In genomic region chr17:72358465-72358864, GRCh38 we compare ENCODE assay signal across 14 cellular contexts.
A peak's percentile ranks its signal among the peaks of the same experiment; 100 is the strongest.
DNase-seq lines count a peak whose midpoint lies in the region; ATAC-seq and TF ChIP-seq lines count a peak whose summit lies in the region.
"Had no signal": no experiment of that assay in that cellular context is flagged by ENCODE, and none has a peak within 500 bp of the region (broad histone marks: within the 10 kb centered on the region; RNA-seq: fewer than 3 reads in every experiment).

No MANE protein-coding gene starts in this region.

- H3K4me3 Mint-ChIP-seq in activated T-helper 17 cell treated with anti-CD3 and anti-CD28 coated beads, Interleukin-2, amount 50 U/mL, for 72 hours: no peak overlapping the region
- H3K4me3 Mint-ChIP-seq: activated naive CD8-positive, alpha-beta T cell treated with anti-CD3 and anti-CD28 coated beads, Interleukin-2, amount 50 U/mL, for 24 hours had no signal

- H3K27ac ChIP-seq in ACC112 (ENCODE audit: low read depth, low read length): peak overlapping the region; percentile 77
- no peak overlapping the region for H3K27ac ChIP-seq in vagina

- TF ChIP-seq POLR2A in vagina (IDR thresholded peaks at IDR 0.05): no peak

- intact Hi-C loops in vagina (cut with DNase I): no loop called here

- H3K4me3 ChIP-seq in ACC112 (ENCODE audit: low read depth, low read length) (no peak overlapping the region), adipocyte (ENCODE audit: low read length) (no peak overlapping the region), fibroblast of the aortic adventitia (ENCODE audit: low read depth, low read length) (no peak overlapping the region), vagina (no peak overlapping the region)

- no peaks in the 10 kb centered on the region for H3K36me3 Mint-ChIP-seq in activated T-helper 17 cell treated with anti-CD3 and anti-CD28 coated beads, Interleukin-2, amount 50 U/mL, for 72 hours (ENCODE audit: low read depth)

- H3K79me2 ChIP-seq in ACC112 (ENCODE audit: control insufficient read depth, insufficient read depth, low read length, unreplicated experiment): no peaks in the 10 kb centered on the region

- TF ChIP-seq CTCF in fibroblast of the aortic adventitia (IDR thresholded peaks at IDR 0.05; ENCODE audit: insufficient read depth, low read length) (no peak), vagina (IDR thresholded peaks at IDR 0.05) (no peak)

- H3K36me3 ChIP-seq in ACC112 (ENCODE audit: insufficient read depth, low read length): no peaks in the 10 kb centered on the region
- no peaks in the 10 kb centered on the region for H3K36me3 ChIP-seq in adipocyte (ENCODE audit: control insufficient read depth, insufficient read depth, low read length, severe bottlenecking)
- no peaks in the 10 kb centered on the region for H3K36me3 ChIP-seq in vagina

- peaks cover 5% of the 10 kb centered on the region for H3K4me1 Mint-ChIP-seq in activated T-helper 17 cell treated with anti-CD3 and anti-CD28 coated beads, Interleukin-2, amount 50 U/mL, for 72 hours
- H3K4me1 Mint-ChIP-seq: activated naive CD8-positive, alpha-beta T cell treated with anti-CD3 and anti-CD28 coated beads, Interleukin-2, amount 50 U/mL, for 24 hours had no signal

- peak; percentile 86 for DNase-seq in HPDE6-E6E7 (ENCODE audit: extremely low spot score)
- DNase-seq in adipocyte (ENCODE audit: low read depth): peak; percentile 64
- DNase-seq in fibroblast of the aortic adventitia (ENCODE audit: low read depth): peak; percentile 91
- DNase-seq in NCI-H1417 (lab: John Stamatoyannopoulos, UW): no peak
- no peak for DNase-seq in vagina (ENCODE audit: extremely low spot score in 2 of 2)
- DNase-seq in ureter (ENCODE audit: low spot score): no peak
- DNase-seq: activated naive CD8-positive, alpha-beta T cell treated with anti-CD3 and anti-CD28 coated beads, Interleukin-2, amount 50 U/mL, for 24 hours; activated T-cell treated with anti-CD3 and anti-CD28 coated beads for 4 hours; midbrain; NCI-H1048; occipital lobe; T-helper 1 cell had no signal

- peaks cover 8% of the 10 kb centered on the region for H3K27me3 Mint-ChIP-seq in activated T-helper 17 cell treated with anti-CD3 and anti-CD28 coated beads, Interleukin-2, amount 50 U/mL, for 72 hours
- H3K27me3 Mint-ChIP-seq: activated naive CD8-positive, alpha-beta T cell treated with anti-CD3 and anti-CD28 coated beads, Interleukin-2, amount 50 U/mL, for 24 hours had no signal

- no peak for ATAC-seq in activated T-helper 17 cell treated with anti-CD3 and anti-CD28 coated beads, Interleukin-2, amount 50 U/mL, for 72 hours (replicated peaks)
- ATAC-seq: activated naive CD8-positive, alpha-beta T cell treated with anti-CD3 and anti-CD28 coated beads, Interleukin-2, amount 50 U/mL, for 24 hours had no signal

- H2AFZ ChIP-seq in ACC112 (ENCODE audit: low read length, unreplicated experiment): no peak overlapping the region

- no peak overlapping the region for H3K9ac ChIP-seq in adipocyte (ENCODE audit: low read length)

- H3K4me1 ChIP-seq in ACC112 (ENCODE audit: control insufficient read depth, insufficient read depth, low read length, unreplicated experiment): peaks cover 39% of the 10 kb centered on the region
- H3K4me1 ChIP-seq in adipocyte (ENCODE audit: control insufficient read depth, insufficient read depth, low read length): peaks cover 10% of the 10 kb centered on the region
- no peaks in the 10 kb centered on the region for H3K4me1 ChIP-seq in vagina

- peaks cover 10% of the 10 kb centered on the region for H3K9me3 Mint-ChIP-seq in activated T-helper 17 cell treated with anti-CD3 and anti-CD28 coated beads, Interleukin-2, amount 50 U/mL, for 72 hours

- H3K27ac Mint-ChIP-seq in activated T-helper 17 cell treated with anti-CD3 and anti-CD28 coated beads, Interleukin-2, amount 50 U/mL, for 72 hours: no peak overlapping the region
- H3K27ac Mint-ChIP-seq: activated naive CD8-positive, alpha-beta T cell treated with anti-CD3 and anti-CD28 coated beads, Interleukin-2, amount 50 U/mL, for 24 hours had no signal

- peaks cover 6% of the 10 kb centered on the region for H3K9me3 ChIP-seq in adipocyte (ENCODE audit: control insufficient read depth, low read length)
- H3K9me3 ChIP-seq in vagina: no peaks in the 10 kb centered on the region

- H3K27me3 ChIP-seq in ACC112 (ENCODE audit: insufficient read depth, low read length) (no peaks in the 10 kb centered on the region), adipocyte (replicated peaks; ENCODE audit: control insufficient read depth, insufficient read depth, low read length) (peaks cover 8% of the 10 kb centered on the region), vagina (no peaks in the 10 kb centered on the region)

Comparison
In these comparisons a context has a peak if more than half of its experiments do, and no peak if none do; other contexts are left out.
1. DNase-seq: peak in HPDE6-E6E7 (single experiment), adipocyte (single experiment) and fibroblast of the aortic adventitia (single experiment); none in NCI-H1417 (0 of 3), vagina (0 of 2) and ureter (single experiment).